Comparison of ENCODE assay signal across 17 cellular contexts in the genomic region with DNA sequence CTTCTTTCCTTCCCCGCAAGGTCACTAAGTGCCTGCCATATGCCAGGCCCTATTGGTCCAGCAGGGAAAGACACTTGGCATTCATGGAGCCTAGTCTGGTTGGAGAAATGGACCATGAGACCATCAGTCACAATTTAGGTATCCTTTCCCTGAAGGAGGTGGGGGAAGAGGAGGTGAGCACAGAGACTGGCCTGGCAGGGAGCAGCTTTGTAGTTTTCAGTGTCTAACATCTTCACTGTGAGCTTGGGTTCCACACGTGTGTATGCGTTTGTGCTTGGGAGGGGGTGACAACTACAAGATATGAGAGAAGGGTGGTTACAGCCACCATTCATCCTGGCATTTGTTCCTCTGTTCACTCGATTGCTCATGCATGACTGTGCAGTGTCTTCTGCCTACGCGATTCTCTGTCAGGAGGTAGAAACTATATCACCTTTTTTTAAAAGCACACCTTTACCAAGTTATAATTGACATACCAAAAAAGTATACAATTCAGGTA. TPM values are rescaled to one million over a fixed set of nuclear protein-coding genes. Genes with fewer than 3 reads are reported as not detected.
DNase-seq lines count a peak whose midpoint lies in the region; ATAC-seq, FAIRE-seq and TF ChIP-seq lines count a peak whose summit lies in the region.
"Had no signal": no experiment of that assay in that cellular context is flagged by ENCODE, and none has a peak within 500 bp of the region (broad histone marks: within the 10 kb centered on the region; RNA-seq: fewer than 3 reads in every experiment).

No MANE protein-coding gene starts in this region.

- no peak overlapping the region for H3K4me3 Mint-ChIP-seq in activated naive CD4-positive, alpha-beta T cell treated with anti-CD3 and anti-CD28 coated beads, Interleukin-2, amount 50 U/mL, for 24 hours
- peak overlapping the region; percentile 98 for H3K4me3 Mint-ChIP-seq in stimulated activated effector memory CD8-positive, alpha-beta T cell treated with anti-CD3 and anti-CD28 coated beads, Interleukin-12 subunit alpha, Interleukin-12 subunit beta, amount 100 ng/mL, for 72 hours

- peak overlapping the region in 1 of 2 experiments; percentile 46; a peak in 1 of 4 replicates for H3K9ac ChIP-seq in K562 (ENCODE audit: insufficient read depth in 1 of 2, low read depth in 2 of 2, low read length in 2 of 2)

- H3K9me3 ChIP-seq in K562 (replicated peaks; ENCODE audit: control insufficient read depth, insufficient read depth, low read depth, low read length) (peaks cover 2% of the 10 kb centered on the region; the same call in 1 of the 2 replicates), lower lobe of right lung (no peaks in the 10 kb centered on the region)

- H3K36me3 Mint-ChIP-seq in activated naive CD4-positive, alpha-beta T cell treated with anti-CD3 and anti-CD28 coated beads, Interleukin-2, amount 50 U/mL, for 24 hours, result peaks cover 6% of the 10 kb centered on the region
- peaks cover 52% of the 10 kb centered on the region for H3K36me3 Mint-ChIP-seq in stimulated activated effector memory CD8-positive, alpha-beta T cell treated with anti-CD3 and anti-CD28 coated beads, Interleukin-12 subunit alpha, Interleukin-12 subunit beta, amount 100 ng/mL, for 72 hours

- FAIRE-seq in K562 (lab: Jason Lieb, UNC), result no peak
- FAIRE-seq: urothelium cell line had no signal

- no peak overlapping the region for H2AFZ ChIP-seq in K562 (ENCODE audit: low read depth, low read length)

- H3K79me2 ChIP-seq in K562 (ENCODE audit: control insufficient read depth, insufficient read depth, low read length), result peaks cover 46% of the 10 kb centered on the region

- H3K27ac Mint-ChIP-seq in activated naive CD4-positive, alpha-beta T cell treated with anti-CD3 and anti-CD28 coated beads, Interleukin-2, amount 50 U/mL, for 24 hours, result peak overlapping the region; percentile 39
- peak overlapping the region; percentile 15 for H3K27ac Mint-ChIP-seq in stimulated activated effector memory CD8-positive, alpha-beta T cell treated with anti-CD3 and anti-CD28 coated beads, Interleukin-12 subunit alpha, Interleukin-12 subunit beta, amount 100 ng/mL, for 72 hours

- ATAC-seq in K562 (no peak), HG02870 (IDR thresholded peaks at IDR 0.05; ENCODE audit: unreplicated experiment) (no peak), lower lobe of right lung (no peak)
- ATAC-seq in stimulated activated effector memory CD8-positive, alpha-beta T cell treated with anti-CD3 and anti-CD28 coated beads, Interleukin-12 subunit alpha, Interleukin-12 subunit beta, amount 100 ng/mL, for 72 hours, result peak; percentile 27
- ATAC-seq: foreskin keratinocyte had no signal

- DNase-seq in activated naive CD4-positive, alpha-beta T cell treated with anti-CD3 and anti-CD28 coated beads, Interleukin-2, amount 50 U/mL, for 16 hours, result no peak
- DNase-seq in HT-29 (ENCODE audit: low spot score) (peak; percentile 0), K562 (ENCODE audit: extremely low read depth in 1 of 4, low spot score in 3 of 4) (peak in 1 of 4 experiments; percentile 21), COLO829 (ENCODE audit: low spot score) (no peak), lower lobe of right lung (no peak)
- DNase-seq in stimulated activated effector memory CD8-positive, alpha-beta T cell treated with anti-CD3 and anti-CD28 coated beads, Interleukin-12 subunit alpha, Interleukin-12 subunit beta, amount 100 ng/mL, for 72 hours (ENCODE audit: low spot score in 2 of 2), result peak in 1 of 2 donors; percentile 46
- DNase-seq: activated CD8-positive, alpha-beta memory T cell treated with anti-CD3 and anti-CD28 coated beads, Interleukin-2, amount 50 U/mL, for 4 hours; brain microvascular endothelial cell; DMS79 treated with DMSO at 0.1 percent for 48 hours; effector CD8-positive, alpha-beta T cell; foreskin keratinocyte; KBM-7; NCI-H1694; T1000 had no signal

- CTCF ChIA-PET in K562 (lab: Yijun Ruan, JAX; ENCODE audit: low intra/inter-chr PET ratio), result interaction anchor here (1.6 kb wide), 1 partner anchor 56 kb away, joined by 4 read pairs; no protein-coding TSS in a partner anchor

- H3K4me1 Mint-ChIP-seq in activated naive CD4-positive, alpha-beta T cell treated with anti-CD3 and anti-CD28 coated beads, Interleukin-2, amount 50 U/mL, for 24 hours, result peaks cover 48% of the 10 kb centered on the region
- peaks cover 59% of the 10 kb centered on the region for H3K4me1 Mint-ChIP-seq in stimulated activated effector memory CD8-positive, alpha-beta T cell treated with anti-CD3 and anti-CD28 coated beads, Interleukin-12 subunit alpha, Interleukin-12 subunit beta, amount 100 ng/mL, for 72 hours

- no peaks in the 10 kb centered on the region for H3K27me3 Mint-ChIP-seq in activated naive CD4-positive, alpha-beta T cell treated with anti-CD3 and anti-CD28 coated beads, Interleukin-2, amount 50 U/mL, for 24 hours

- H3K27ac ChIP-seq in K562 (ENCODE audit: extremely low read depth, low read depth, low read length), result peak overlapping the region; percentile 30; the same call in 2 of the 3 replicates
- no peak overlapping the region for H3K27ac ChIP-seq in lower lobe of right lung
- H3K27ac ChIP-seq: brain microvascular endothelial cell, foreskin keratinocyte had no signal

- H3K4me2 ChIP-seq in K562 (ENCODE audit: insufficient read depth, low read length), result no peak overlapping the region

- H4K20me1 ChIP-seq in K562 (replicated peaks; ENCODE audit: control insufficient read depth, insufficient read depth, low read length), result no peaks in the 10 kb centered on the region

- no peaks in the 10 kb centered on the region for H3K9me1 ChIP-seq in K562 (ENCODE audit: control insufficient read depth, insufficient read depth, low read length)

- H3K4me3 ChIP-seq in K562 (no peak overlapping the region), lower lobe of right lung (no peak overlapping the region)

- intact Hi-C loops in K562 (cut with micrococcal nuclease) (no loop called here), lower lobe of right lung (cut with DNase I) (no loop called here)

- peaks cover 29% of the 10 kb centered on the region for H3K36me3 ChIP-seq in K562 (ENCODE audit: control insufficient read depth, insufficient read depth, low read length)
- H3K36me3 ChIP-seq in lower lobe of right lung, result peaks cover 23% of the 10 kb centered on the region

- no peak for TF ChIP-seq EP300 in K562 (IDR thresholded peaks at IDR 0.05; ENCODE audit: low read length)

- in situ Hi-C loops in K562 (cut with MboI), result no loop called here

- no TSS peak for BruUV-seq in K562 (replicated peaks; lab: Mats Ljungman, UMichigan)

- TF ChIP-seq CTCF in K562 (IDR thresholded peaks at IDR 0.05 in 2 of 3, conservative IDR thresholded peaks at IDR 0.05 in 1 of 3; ENCODE audit: insufficient read depth in 2 of 3, low read depth in 1 of 3, low read length in 3 of 3) (no peak), lower lobe of right lung (IDR thresholded peaks at IDR 0.05) (no peak)

- TF ChIP-seq POLR2A in K562 (conservative IDR thresholded peaks at IDR 0.05), result no peak

- POLR2A ChIA-PET in K562 (lab: Yijun Ruan, JAX), result interaction anchor here (0.9 to 1.1 kb wide), 2 partner anchors 24 to 58 kb away, joined by 3 to 4 read pairs; partner anchors contain the start of genes CHMP2A and ZBTB45

- 50% methylated on average over 6 of the region's 6 CpGs for WGBS in K562 (ENCODE audit: insufficient coverage, low coverage, missing lambda C conversion rate)

- peaks cover 33 to 53% of the 10 kb centered on the region in 2 experiments for H3K4me1 ChIP-seq in K562 (replicated peaks in 1 of 2; ENCODE audit: control insufficient read depth in 2 of 2, insufficient read depth in 2 of 2, low read length in 2 of 2)
- H3K4me1 ChIP-seq in lower lobe of right lung, result peaks cover 25% of the 10 kb centered on the region
- H3K4me1 ChIP-seq: foreskin keratinocyte had no signal

- H3K27me3 ChIP-seq in K562 (ENCODE audit: control insufficient read depth in 2 of 2, insufficient read depth in 2 of 2, low read length in 2 of 2) (no peaks in the 10 kb centered on the region), lower lobe of right lung (ENCODE audit: low read depth) (no peaks in the 10 kb centered on the region)
- H3K27me3 ChIP-seq: brain microvascular endothelial cell, foreskin keratinocyte had no signal

- no peak for TF ChIP-seq RAD21 in K562 (CRISPR knock-in tag; conservative IDR thresholded peaks at IDR 0.05 in 1 of 2, IDR thresholded peaks at IDR 0.05 in 1 of 2)

- no peaks in the 10 kb centered on the region for H3K9me3 Mint-ChIP-seq in activated naive CD4-positive, alpha-beta T cell treated with anti-CD3 and anti-CD28 coated beads, Interleukin-2, amount 50 U/mL, for 24 hours
- no peaks in the 10 kb centered on the region for H3K9me3 Mint-ChIP-seq in stimulated activated effector memory CD8-positive, alpha-beta T cell treated with anti-CD3 and anti-CD28 coated beads, Interleukin-12 subunit alpha, Interleukin-12 subunit beta, amount 100 ng/mL, for 72 hours

RNA-seq across cellular contexts. Expression of gene MZF1, which starts 5.3 kb away (rescaled TPM):
- total RNA-seq in HT-29 (2014; rRNA removed; shearing (Covaris generic)), result 92.5 and 94.8 TPM in 2 replicates
- total RNA-seq in K562 (2011; cell fraction: chromatin; rRNA removed; ENCODE audit: low replicate concordance), result 118 and 203 TPM in 2 replicates
- total RNA-seq in K562 (2011; cell fraction: nucleolus; rRNA removed), result 122 and 125 TPM in 2 replicates
- 136 and 199 TPM in 2 replicates for total RNA-seq in K562 (2011; cell fraction: nucleoplasm; rRNA removed)
- total RNA-seq in K562 (2014; rRNA removed) (11.5 and 13.3 TPM in 2 replicates), K562 (2014; rRNA removed; fragmentation: Illumina TruSeq; extraction: Trizol) (5.7 and 6.5 TPM in 2 replicates), K562 (2015; rRNA removed; fragmentation: Illumina TruSeq; extraction: Trizol) (7.2 and 8.3 TPM in 2 replicates), K562 (2021) (18.8 and 19.8 TPM in 2 replicates), lower lobe of right lung (50.7 TPM)
- polyA plus RNA-seq in K562 (2011; rRNA removed) (17.0 and 25.4 TPM in 2 replicates), K562 (2014; fragmentation: Illumina TruSeq; extraction: Trizol) (13.4 and 15.1 TPM in 2 replicates), K562 (2014; fragmentation: Nextera tagmentation; extraction: Ambion mirVana) (1 to 10 TPM in 1 of 2 experiments, under 1 TPM in 1; 0.31 to 1.6 TPM), K562 (2014; rRNA removed) (28.2 and 29.3 TPM in 2 replicates)
- 15.8 and 20.8 TPM in 2 replicates for polyA plus RNA-seq in K562 (2011; cell fraction: cytosol; rRNA removed)
- 140 and 224 TPM in 2 replicates for polyA plus RNA-seq in K562 (2011; cell fraction: nucleus; rRNA removed)
- 14.1 and 31.8 TPM in 2 replicates for polyA plus RNA-seq in K562 (2012)
- polyA minus RNA-seq in K562 (2011; rRNA and poly(A)+ RNA removed), result 7.8 and 8.5 TPM in 2 replicates
- 5.7 and 10.1 TPM in 2 replicates for polyA minus RNA-seq in K562 (2011; cell fraction: cytosol; rRNA and poly(A)+ RNA removed)
- polyA minus RNA-seq in K562 (2011; cell fraction: nucleus; rRNA and poly(A)+ RNA removed), result 27.2 and 29.3 TPM in 2 replicates

RNA-seq across cellular contexts. Expression of gene UBE2M, which starts 20.1 kb away (rescaled TPM):
- 201 and 242 TPM in 2 replicates for total RNA-seq in HT-29 (2014; rRNA removed; shearing (Covaris generic))
- total RNA-seq in K562 (2011; cell fraction: chromatin; rRNA removed; ENCODE audit: low replicate concordance), result 47.2 and 87.3 TPM in 2 replicates
- 77.7 and 87.6 TPM in 2 replicates for total RNA-seq in K562 (2011; cell fraction: nucleolus; rRNA removed)
- 51.2 and 56.4 TPM in 2 replicates for total RNA-seq in K562 (2011; cell fraction: nucleoplasm; rRNA removed)
- total RNA-seq in K562 (2014; rRNA removed) (101 and 139 TPM in 2 replicates), K562 (2014; rRNA removed; fragmentation: Illumina TruSeq; extraction: Trizol) (79.2 and 81.1 TPM in 2 replicates), K562 (2015; rRNA removed; fragmentation: Illumina TruSeq; extraction: Trizol) (85.7 and 86.5 TPM in 2 replicates), K562 (2021) (127 and 131 TPM in 2 replicates), lower lobe of right lung (50.4 TPM)
- polyA plus RNA-seq in K562 (2011; rRNA removed) (92.0 and 117 TPM in 2 replicates), K562 (2014; fragmentation: Illumina TruSeq; extraction: Trizol) (137 and 163 TPM in 2 replicates), K562 (2014; fragmentation: Nextera tagmentation; extraction: Ambion mirVana) (1 to 10 TPM in 1 of 2 experiments, under 1 TPM in 1; 0.92 to 1.5 TPM), K562 (2014; rRNA removed) (84.8 and 96.4 TPM in 2 replicates)
- polyA plus RNA-seq in K562 (2011; cell fraction: cytosol; rRNA removed), result 81.3 and 96.5 TPM in 2 replicates
- polyA plus RNA-seq in K562 (2011; cell fraction: nucleus; rRNA removed), result 119 and 126 TPM in 2 replicates
- polyA plus RNA-seq in K562 (2012), result 112 and 160 TPM in 2 replicates
- 69.1 and 92.2 TPM in 2 replicates for polyA minus RNA-seq in K562 (2011; rRNA and poly(A)+ RNA removed)
- polyA minus RNA-seq in K562 (2011; cell fraction: cytosol; rRNA and poly(A)+ RNA removed), result 57.2 and 68.0 TPM in 2 replicates
- polyA minus RNA-seq in K562 (2011; cell fraction: nucleus; rRNA and poly(A)+ RNA removed), result 15.5 and 29.4 TPM in 2 replicates

RNA-seq across cellular contexts. Expression of gene CHMP2A, which starts 23.6 kb away (rescaled TPM):
- 236 and 268 TPM in 2 replicates for total RNA-seq in HT-29 (2014; rRNA removed; shearing (Covaris generic))
- total RNA-seq in K562 (2011; cell fraction: chromatin; rRNA removed; ENCODE audit: low replicate concordance), result 34.9 and 55.0 TPM in 2 replicates
- total RNA-seq in K562 (2011; cell fraction: nucleolus; rRNA removed), result 42.5 and 47.5 TPM in 2 replicates
- total RNA-seq in K562 (2011; cell fraction: nucleoplasm; rRNA removed), result 36.2 and 43.3 TPM in 2 replicates
- total RNA-seq in K562 (2014; rRNA removed), result 127 and 142 TPM in 2 replicates
- 49.3 and 58.4 TPM in 2 replicates for total RNA-seq in K562 (2014; rRNA removed; fragmentation: Illumina TruSeq; extraction: Trizol)
- 86.9 and 87.2 TPM in 2 replicates for total RNA-seq in K562 (2015; rRNA removed; fragmentation: Illumina TruSeq; extraction: Trizol)
- 88.4 and 89.8 TPM in 2 replicates for total RNA-seq in K562 (2021)
- 81.7 and 86.7 TPM in 2 replicates for polyA plus RNA-seq in K562 (2011; rRNA removed)
- 111 and 116 TPM in 2 replicates for polyA plus RNA-seq in K562 (2011; cell fraction: cytosol; rRNA removed)
- polyA plus RNA-seq in K562 (2011; cell fraction: nucleus; rRNA removed), result 72.3 and 77.4 TPM in 2 replicates
- 122 and 150 TPM in 2 replicates for polyA plus RNA-seq in K562 (2012)
- 110 and 112 TPM in 2 replicates for polyA plus RNA-seq in K562 (2014; fragmentation: Illumina TruSeq; extraction: Trizol)
- 10 to 100 TPM; 57.6 to 71.1 TPM for polyA plus RNA-seq in K562 (2014; fragmentation: Nextera tagmentation; extraction: Ambion mirVana)
- 154 and 159 TPM in 2 replicates for polyA plus RNA-seq in K562 (2014; rRNA removed)
- 162 and 173 TPM in 2 replicates for polyA minus RNA-seq in K562 (2011; rRNA and poly(A)+ RNA removed)
- 59.5 and 70.2 TPM in 2 replicates for polyA minus RNA-seq in K562 (2011; cell fraction: cytosol; rRNA and poly(A)+ RNA removed)
- polyA minus RNA-seq in K562 (2011; cell fraction: nucleus; rRNA and poly(A)+ RNA removed), result 15.3 and 24.0 TPM in 2 replicates
- total RNA-seq in lower lobe of right lung, result 104 TPM

RNA-seq across cellular contexts. Expression of gene TRIM28, which starts 34.6 kb away (rescaled TPM):
- 1,771 and 1,829 TPM in 2 replicates for total RNA-seq in HT-29 (2014; rRNA removed; shearing (Covaris generic))
- 526 and 1,695 TPM in 2 replicates for total RNA-seq in K562 (2011; cell fraction: chromatin; rRNA removed; ENCODE audit: low replicate concordance)
- 1,048 and 1,300 TPM in 2 replicates for total RNA-seq in K562 (2011; cell fraction: nucleolus; rRNA removed)
- 609 and 709 TPM in 2 replicates for total RNA-seq in K562 (2011; cell fraction: nucleoplasm; rRNA removed)
- total RNA-seq in K562 (2014; rRNA removed) (779 and 1,386 TPM in 2 replicates), K562 (2014; rRNA removed; fragmentation: Illumina TruSeq; extraction: Trizol) (358 and 467 TPM in 2 replicates), K562 (2015; rRNA removed; fragmentation: Illumina TruSeq; extraction: Trizol) (523 and 570 TPM in 2 replicates), K562 (2021) (752 and 797 TPM in 2 replicates), lower lobe of right lung (233 TPM)
- polyA plus RNA-seq in K562 (2011; rRNA removed) (434 and 1,024 TPM in 2 replicates), K562 (2014; fragmentation: Illumina TruSeq; extraction: Trizol) (640 and 764 TPM in 2 replicates), K562 (2014; fragmentation: Nextera tagmentation; extraction: Ambion mirVana) (10 to 100 TPM; 12.1 to 29.3 TPM), K562 (2014; rRNA removed) (490 and 541 TPM in 2 replicates)
- polyA plus RNA-seq in K562 (2011; cell fraction: cytosol; rRNA removed), result 553 and 1,059 TPM in 2 replicates
- polyA plus RNA-seq in K562 (2011; cell fraction: nucleus; rRNA removed), result 1,513 and 2,015 TPM in 2 replicates
- polyA plus RNA-seq in K562 (2012), result 1,261 and 1,407 TPM in 2 replicates
- polyA minus RNA-seq in K562 (2011; rRNA and poly(A)+ RNA removed), result 826 and 1,247 TPM in 2 replicates
- 1,076 and 1,289 TPM in 2 replicates for polyA minus RNA-seq in K562 (2011; cell fraction: cytosol; rRNA and poly(A)+ RNA removed)
- polyA minus RNA-seq in K562 (2011; cell fraction: nucleus; rRNA and poly(A)+ RNA removed), result 406 and 505 TPM in 2 replicates

RNA-seq across cellular contexts. Expression of gene ZBTB45, which starts 58.9 kb away (rescaled TPM):
- 25.6 and 27.4 TPM in 2 replicates for total RNA-seq in HT-29 (2014; rRNA removed; shearing (Covaris generic))
- 5.0 and 18.1 TPM in 2 replicates for total RNA-seq in K562 (2011; cell fraction: chromatin; rRNA removed; ENCODE audit: low replicate concordance)
- total RNA-seq in K562 (2011; cell fraction: nucleolus; rRNA removed), result 20.8 and 21.2 TPM in 2 replicates
- total RNA-seq in K562 (2011; cell fraction: nucleoplasm; rRNA removed), result 9.8 and 10.9 TPM in 2 replicates
- total RNA-seq in K562 (2014; rRNA removed) (7.2 and 7.8 TPM in 2 replicates), K562 (2014; rRNA removed; fragmentation: Illumina TruSeq; extraction: Trizol) (0.32 and 0.58 TPM in 2 replicates), K562 (2015; rRNA removed; fragmentation: Illumina TruSeq; extraction: Trizol) (2.2 and 2.7 TPM in 2 replicates), K562 (2021) (14.0 and 16.1 TPM in 2 replicates), lower lobe of right lung (14.1 TPM)
- polyA plus RNA-seq in K562 (2011; rRNA removed) (1.4 and 4.0 TPM in 2 replicates), K562 (2014; fragmentation: Illumina TruSeq; extraction: Trizol) (1.8 and 4.7 TPM in 2 replicates), K562 (2014; fragmentation: Nextera tagmentation; extraction: Ambion mirVana) (under 1 TPM; 0.08 to 0.13 TPM), K562 (2014; rRNA removed) (5.8 and 6.8 TPM in 2 replicates)
- polyA plus RNA-seq in K562 (2011; cell fraction: cytosol; rRNA removed), result 3.6 and 10.4 TPM in 2 replicates
- polyA plus RNA-seq in K562 (2011; cell fraction: nucleus; rRNA removed), result 7.2 and 14.2 TPM in 2 replicates
- polyA plus RNA-seq in K562 (2012), result 11.7 TPM in 2 replicates
- 1.9 and 2.0 TPM in 2 replicates for polyA minus RNA-seq in K562 (2011; rRNA and poly(A)+ RNA removed)
- polyA minus RNA-seq in K562 (2011; cell fraction: cytosol; rRNA and poly(A)+ RNA removed), result 5.1 and 6.6 TPM in 2 replicates
- 10.7 and 11.2 TPM in 2 replicates for polyA minus RNA-seq in K562 (2011; cell fraction: nucleus; rRNA and poly(A)+ RNA removed)
